Comparison of ENCODE assay signal across 27 cellular contexts in genomic region chr6:1324926-1325325, GRCh38. TPM values are rescaled to one million over a fixed set of nuclear protein-coding genes. Genes with fewer than 3 reads are reported as not detected.
DNase-seq lines count a peak whose midpoint lies in the region; ATAC-seq and TF ChIP-seq lines count a peak whose summit lies in the region.
"Had no signal": no experiment of that assay in that cellular context is flagged by ENCODE, and none has a peak within 500 bp of the region (broad histone marks: within the 10 kb centered on the region; RNA-seq: fewer than 3 reads in every experiment).

No MANE protein-coding gene starts in this region.

- H3K4me2 ChIP-seq in skeletal muscle satellite cell (ENCODE audit: low read length): peak overlapping the region; percentile 48
- no peak overlapping the region for H3K4me2 ChIP-seq in mesendoderm (ENCODE audit: low read length)
- H3K4me2 ChIP-seq: SK-N-SH had no signal

- no peak overlapping the region for H4K5ac ChIP-seq in mesendoderm (ENCODE audit: low read length)

- H2BK15ac ChIP-seq in mesendoderm (replicated peaks; ENCODE audit: low read depth): no peak overlapping the region

- no peak overlapping the region for H2BK120ac ChIP-seq in mesendoderm (ENCODE audit: low read depth, low read length)

- H3K27ac Mint-ChIP-seq in HFFc6 (peak overlapping the region; percentile 95), WTC11 (no peak overlapping the region)
- H3K27ac Mint-ChIP-seq: activated CD4-positive, alpha-beta memory T cell treated with anti-CD3 and anti-CD28 coated beads for 36 hours; effector memory CD8-positive, alpha-beta T cell; naive thymus-derived CD4-positive, alpha-beta T cell; stimulated activated naive CD8-positive, alpha-beta T cell treated with anti-CD3 and anti-CD28 coated beads, Interleukin-15, Interleukin-2, amounts not matched to agents 100 ng/mL and 50 ng/mL, for 24 hours had no signal

- H3K36me3 Mint-ChIP-seq in HFFc6 (ENCODE audit: low read depth): peaks cover 9% of the 10 kb centered on the region
- H3K36me3 Mint-ChIP-seq in WTC11: peaks cover 10% of the 10 kb centered on the region
- H3K36me3 Mint-ChIP-seq: activated CD4-positive, alpha-beta memory T cell treated with anti-CD3 and anti-CD28 coated beads for 36 hours; naive thymus-derived CD4-positive, alpha-beta T cell had no signal

- H3K79me2 ChIP-seq in mesendoderm (ENCODE audit: control insufficient read depth, insufficient read depth, low read length): no peaks in the 10 kb centered on the region

- H3K18ac ChIP-seq in mesendoderm (ENCODE audit: low read length): no peak overlapping the region

- H3K27me3 Mint-ChIP-seq in HFFc6 (ENCODE audit: insufficient read depth): no peaks in the 10 kb centered on the region; the same call in 1 of the 2 replicates
- peaks cover 10% of the 10 kb centered on the region for H3K27me3 Mint-ChIP-seq in WTC11 (ENCODE audit: low read depth)

- H3K27ac ChIP-seq in foreskin keratinocyte: peak overlapping the region; percentile 40
- no peak overlapping the region for H3K27ac ChIP-seq in WERI-Rb-1
- no peak overlapping the region for H3K27ac ChIP-seq in mesendoderm (ENCODE audit: low read depth, low read length)
- H3K27ac ChIP-seq: tibial artery had no signal

- DNase-seq in HFFc6 (peak; percentile 58), WTC11 (ENCODE audit: low spot score) (no peak), foreskin keratinocyte (no peak), WERI-Rb-1 (no peak), mesendoderm (no peak)
- DNase-seq: activated effector memory CD4-positive, alpha-beta T cell treated with anti-CD3 and anti-CD28 coated beads, Interleukin-2, amount 50 U/mL, for 16 hours; DND-41; effector memory CD8-positive, alpha-beta T cell; GOT3; hippocampal formation; MM.1S; naive thymus-derived CD4-positive, alpha-beta T cell; NCI-H1694; NCI-H2171; NCI-H524 treated with DMSO at 0.1 percent for 48 hours; occipital lobe; SK-N-SH; stimulated activated CD4-positive, alpha-beta T cell treated with anti-CD3 and anti-CD28 coated beads, Interleukin-4, amount 100 ng/mL, for 24 hours; tibial artery had no signal

- H3K4me3 ChIP-seq in skeletal muscle satellite cell (ENCODE audit: low read length) (no peak overlapping the region), WERI-Rb-1 (ENCODE audit: low read depth, low read length) (no peak overlapping the region), mesendoderm (ENCODE audit: low read length) (no peak overlapping the region)
- H3K4me3 ChIP-seq: body of pancreas, tibial artery had no signal

- H3K4me1 Mint-ChIP-seq in HFFc6 (ENCODE audit: low read depth) (peaks cover 81% of the 10 kb centered on the region), WTC11 (peaks cover 7% of the 10 kb centered on the region)
- H3K4me1 Mint-ChIP-seq: naive thymus-derived CD4-positive, alpha-beta T cell had no signal

- H3K56ac ChIP-seq in mesendoderm (ENCODE audit: low read length): no peak overlapping the region

- H3K9me3 Mint-ChIP-seq in HFFc6 (peaks cover 3% of the 10 kb centered on the region; the same call in 1 of the 2 replicates), WTC11 (peaks cover 15% of the 10 kb centered on the region)
- H3K9me3 Mint-ChIP-seq: effector memory CD8-positive, alpha-beta T cell had no signal

- POLR2A ChIA-PET in WTC11 (lab: Charles Lee): no interaction called here

- H4K8ac ChIP-seq in mesendoderm (ENCODE audit: low read depth, low read length): no peak overlapping the region

- H3K9ac ChIP-seq in skeletal muscle satellite cell (ENCODE audit: low read depth, low read length) (no peak overlapping the region), mesendoderm (ENCODE audit: low read length) (no peak overlapping the region)
- H3K9ac ChIP-seq: SK-N-SH had no signal

- CTCF ChIA-PET in WTC11 (lab: Charles Lee): interaction anchor here (1.1 kb wide), 1 partner anchor 72 kb away, joined by 3 read pairs; no protein-coding TSS in a partner anchor

- no peak overlapping the region for H3K4ac ChIP-seq in mesendoderm (ENCODE audit: low read depth, low read length)

- no peak overlapping the region for H2AK5ac ChIP-seq in mesendoderm (ENCODE audit: low read length)

- no peaks in the 10 kb centered on the region for H3K9me3 ChIP-seq in skeletal muscle satellite cell (replicated peaks; ENCODE audit: low read length)
- peaks cover 8% of the 10 kb centered on the region for H3K9me3 ChIP-seq in WERI-Rb-1 (ENCODE audit: severe bottlenecking)
- H3K9me3 ChIP-seq: body of pancreas, SK-N-SH had no signal

- H3K36me3 ChIP-seq in skeletal muscle satellite cell (ENCODE audit: insufficient read depth, low read length) (no peaks in the 10 kb centered on the region), WERI-Rb-1 (no peaks in the 10 kb centered on the region), mesendoderm (ENCODE audit: control insufficient read depth, insufficient read depth, low read length) (no peaks in the 10 kb centered on the region)
- H3K36me3 ChIP-seq: tibial artery had no signal

- H2BK5ac ChIP-seq in mesendoderm (ENCODE audit: low read length): no peak overlapping the region

- no peak for ATAC-seq in WTC11
- ATAC-seq in foreskin keratinocyte: no peak
- no peak for ATAC-seq in GM21526 (IDR thresholded peaks at IDR 0.05; ENCODE audit: low FRiP score, unreplicated experiment)
- no peak for ATAC-seq in HG03039 (IDR thresholded peaks at IDR 0.05; ENCODE audit: unreplicated experiment)
- ATAC-seq: effector memory CD8-positive, alpha-beta T cell; naive thymus-derived CD4-positive, alpha-beta T cell had no signal

- TF ChIP-seq CTCF in HFFc6 (IDR thresholded peaks at IDR 0.05) (peak; percentile 47), WTC11 (IDR thresholded peaks at IDR 0.05) (no peak), foreskin keratinocyte (conservative IDR thresholded peaks at IDR 0.05) (no peak), WERI-Rb-1 (IDR thresholded peaks at IDR 0.05; ENCODE audit: low read depth, low read length) (no peak)

- H3K4me1 ChIP-seq in foreskin keratinocyte (peaks cover 37% of the 10 kb centered on the region), skeletal muscle satellite cell (ENCODE audit: control insufficient read depth, insufficient read depth, low read length) (peaks cover 15% of the 10 kb centered on the region), mesendoderm (ENCODE audit: control insufficient read depth, low read depth, low read length) (no peaks in the 10 kb centered on the region)
- H3K4me1 ChIP-seq: tibial artery had no signal

- no peaks in the 10 kb centered on the region for H3K79me1 ChIP-seq in mesendoderm (ENCODE audit: low read length)

- no CpG with 5 or more reads among the region's 7 CpGs for WGBS in mesendoderm (ENCODE audit: extremely low coverage, insufficient coverage, low lambda C conversion rate)

- no peak overlapping the region for H3K23ac ChIP-seq in mesendoderm (ENCODE audit: low read length)

- H3K27me3 ChIP-seq in foreskin keratinocyte: no peaks in the 10 kb centered on the region
- H3K27me3 ChIP-seq in skeletal muscle satellite cell (ENCODE audit: control insufficient read depth, insufficient read depth, low read length): no peaks in the 10 kb centered on the region
- peaks cover 14% of the 10 kb centered on the region for H3K27me3 ChIP-seq in WERI-Rb-1 (ENCODE audit: insufficient read depth, low read depth, severe bottlenecking)
- H3K27me3 ChIP-seq in mesendoderm (ENCODE audit: insufficient read depth, low read length, poor library complexity): no peaks in the 10 kb centered on the region
- H3K27me3 ChIP-seq: body of pancreas had no signal

- H3K4me3 Mint-ChIP-seq in HFFc6: peak overlapping the region; percentile 75
- no peak overlapping the region for H3K4me3 Mint-ChIP-seq in WTC11
- H3K4me3 Mint-ChIP-seq: activated CD4-positive, alpha-beta memory T cell treated with anti-CD3 and anti-CD28 coated beads for 36 hours; effector memory CD8-positive, alpha-beta T cell; naive thymus-derived CD4-positive, alpha-beta T cell; stimulated activated naive CD8-positive, alpha-beta T cell treated with anti-CD3 and anti-CD28 coated beads, Interleukin-15, Interleukin-2, amounts not matched to agents 100 ng/mL and 50 ng/mL, for 24 hours had no signal

TF ChIP-seq in WTC11, 78 proteins besides CTCF, POLR2A, EP300 and RAD21:
- TF ChIP-seq GABPB1 (CRISPR knock-in tag; IDR thresholded peaks at IDR 0.05): peak; percentile 62
- no peak for TF ChIP-seq ESRRA (CRISPR knock-in tag; IDR thresholded peaks at IDR 0.05; ENCODE audit: borderline replicate concordance)

RNA-seq across cellular contexts. Expression of gene FOXQ1, which starts 13.0 kb away (rescaled TPM):
- 1 to 10 TPM in 5 of 6 experiments, under 1 TPM in 1; 0.74 to 3.2 (median 2.7) TPM for total RNA-seq in HFFc6 (2021; fragmentation: NEBNext Ultra II Directional; extraction: Animal tissue kit (Norgen Biotek cat#: 25700))
- total RNA-seq in WTC11 (2021) (0.25 to 0.35 TPM (median 0.30 TPM) in 3 replicates), foreskin keratinocyte (2.8 and 4.5 TPM in 2 replicates)
- polyA plus RNA-seq in foreskin keratinocyte: 2.6 and 4.4 TPM in 2 replicates
- 0.25 and 0.87 TPM in 2 replicates for total RNA-seq in skeletal muscle satellite cell (2012; rRNA removed)
- 0.35 TPM for polyA plus RNA-seq in mesendoderm (2013, experiment 1 of 2)
- polyA plus RNA-seq in mesendoderm (2013, experiment 2 of 2): 0.28 TPM
- total RNA-seq: activated CD4-positive, alpha-beta memory T cell treated with anti-CD3 and anti-CD28 coated beads for 36 hours; naive thymus-derived CD4-positive, alpha-beta T cell; RPMI7951; T-helper 2 cell treated with Interferon-gamma antibody and Interleukin-4, amounts not matched to agents 100 ng/mL and 5 ng/mL, for 36 hours had no signal
- polyA plus RNA-seq: naive thymus-derived CD4-positive, alpha-beta T cell; SK-N-SH had no signal
